Comparison of ENCODE assay signal across 1 cellular context in the genomic region with DNA sequence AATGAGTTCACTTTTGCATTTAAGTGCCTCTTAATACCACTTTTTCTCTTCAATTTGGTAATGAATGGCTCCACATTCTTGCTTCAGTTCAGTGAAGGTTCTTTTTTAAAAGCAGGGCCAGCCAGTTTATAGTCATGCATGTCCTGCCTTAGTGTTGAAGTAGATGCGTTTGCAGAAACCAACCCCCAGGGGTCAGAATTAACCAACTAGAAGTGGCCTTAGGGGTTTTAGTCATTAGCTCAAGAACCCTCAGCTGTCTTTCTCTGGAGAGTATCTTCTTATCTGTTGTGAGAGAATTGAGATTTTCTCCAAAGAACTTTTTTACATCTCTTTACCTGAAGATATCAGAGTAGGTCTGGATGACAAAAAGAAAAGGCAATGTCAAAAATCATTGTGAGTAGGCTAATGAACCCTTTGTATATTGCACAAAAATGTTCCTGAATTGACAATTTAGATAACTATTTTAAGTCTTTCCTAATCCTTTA.
A peak's percentile ranks its signal among the peaks of the same experiment; 100 is the strongest.
TF ChIP-seq lines count a peak whose summit lies in the region.

No MANE protein-coding gene starts in this region.

TF ChIP-seq in K562, 482 proteins besides CTCF, POLR2A, EP300 and RAD21 (continued from another document and continues in another):
- TF ChIP-seq ZNF695 (CRISPR knock-in tag; IDR thresholded peaks at IDR 0.05) (no peak), TRIM28 (IDR thresholded peaks at IDR 0.05) (peak; percentile 44; the same call in 1 of the 2 replicates), ZNF79 (CRISPR knock-in tag; IDR thresholded peaks at IDR 0.05; ENCODE audit: low read depth) (0 out of 2 replicates have a peak, but pooled peaks have one; percentile 24), SIN3A (IDR thresholded peaks at IDR 0.05; ENCODE audit: borderline replicate concordance in 2 of 2, control insufficient read depth in 1 of 2, low read depth in 2 of 2, low read length in 2 of 2) (no peak), PHTF2 (CRISPR knock-in tag; IDR thresholded peaks at IDR 0.05) (no peak), NBN (IDR thresholded peaks at IDR 0.05; ENCODE audit: low read depth) (peak; percentile 93), C11orf30 (IDR thresholded peaks at IDR 0.05; ENCODE audit: low read depth) (peak; percentile 22; the same call in 1 of the 2 replicates), KDM1A (IDR thresholded peaks at IDR 0.05) (peak in 1 of 2 experiments; percentile 30; a peak in 1 of 4 replicates), GTF2A2 (tag; IDR thresholded peaks at IDR 0.05) (no peak), MTA3 (IDR thresholded peaks at IDR 0.05; ENCODE audit: borderline replicate concordance) (no peak), EWSR1 (IDR thresholded peaks at IDR 0.05; ENCODE audit: borderline replicate concordance, low read depth, partially characterized antibody) (no peak), NFXL1 (CRISPR knock-in tag; IDR thresholded peaks at IDR 0.05) (no peak), ZNF197 (CRISPR knock-in tag; IDR thresholded peaks at IDR 0.05; ENCODE audit: low read depth) (no peak), PPARD (CRISPR knock-in tag; IDR thresholded peaks at IDR 0.05) (no peak), TOE1 (IDR thresholded peaks at IDR 0.05; ENCODE audit: borderline replicate concordance) (peak; percentile 55; the same call in 1 of the 2 replicates), TOE1 (CRISPR knock-in tag; IDR thresholded peaks at IDR 0.05; ENCODE audit: borderline replicate concordance, low read depth) (no peak), ZBTB1 (CRISPR knock-in tag; IDR thresholded peaks at IDR 0.05; ENCODE audit: borderline replicate concordance, low read depth) (no peak), CSDE1 (IDR thresholded peaks at IDR 0.05) (no peak), CCNT2 (IDR thresholded peaks at IDR 0.05; ENCODE audit: borderline replicate concordance, extremely low read depth, insufficient read length, low read depth, low read length) (no peak), FOXM1 (IDR thresholded peaks at IDR 0.05; ENCODE audit: low read depth) (0 out of 2 replicates have a peak, but pooled peaks have one; percentile 13), FOXM1 (CRISPR knock-in tag; IDR thresholded peaks at IDR 0.05; ENCODE audit: low read depth) (no peak), BCOR (IDR thresholded peaks at IDR 0.05) (no peak), CBX3 (IDR thresholded peaks at IDR 0.05; ENCODE audit: borderline replicate concordance in 1 of 2, low read length in 2 of 2) (peak in 1 of 2 experiments; percentile 82; a peak in 1 of 3 replicates), RAD51 (IDR thresholded peaks at IDR 0.05; ENCODE audit: borderline replicate concordance, low read depth) (no peak), MYBL2 (IDR thresholded peaks at IDR 0.05; ENCODE audit: low read depth) (no peak), MYBL2 (CRISPR knock-in tag; IDR thresholded peaks at IDR 0.05; ENCODE audit: borderline replicate concordance) (no peak), ETS2 (tag; IDR thresholded peaks at IDR 0.05; ENCODE audit: borderline replicate concordance, poor library complexity, severe bottlenecking) (no peak), STAT5A (IDR thresholded peaks at IDR 0.05; ENCODE audit: borderline replicate concordance, low read length) (peak; percentile 17; the same call in 1 of the 2 replicates), HCFC1 (IDR thresholded peaks at IDR 0.05; ENCODE audit: low read depth, low read length) (no peak)
- TF ChIP-seq, protein P1, sequence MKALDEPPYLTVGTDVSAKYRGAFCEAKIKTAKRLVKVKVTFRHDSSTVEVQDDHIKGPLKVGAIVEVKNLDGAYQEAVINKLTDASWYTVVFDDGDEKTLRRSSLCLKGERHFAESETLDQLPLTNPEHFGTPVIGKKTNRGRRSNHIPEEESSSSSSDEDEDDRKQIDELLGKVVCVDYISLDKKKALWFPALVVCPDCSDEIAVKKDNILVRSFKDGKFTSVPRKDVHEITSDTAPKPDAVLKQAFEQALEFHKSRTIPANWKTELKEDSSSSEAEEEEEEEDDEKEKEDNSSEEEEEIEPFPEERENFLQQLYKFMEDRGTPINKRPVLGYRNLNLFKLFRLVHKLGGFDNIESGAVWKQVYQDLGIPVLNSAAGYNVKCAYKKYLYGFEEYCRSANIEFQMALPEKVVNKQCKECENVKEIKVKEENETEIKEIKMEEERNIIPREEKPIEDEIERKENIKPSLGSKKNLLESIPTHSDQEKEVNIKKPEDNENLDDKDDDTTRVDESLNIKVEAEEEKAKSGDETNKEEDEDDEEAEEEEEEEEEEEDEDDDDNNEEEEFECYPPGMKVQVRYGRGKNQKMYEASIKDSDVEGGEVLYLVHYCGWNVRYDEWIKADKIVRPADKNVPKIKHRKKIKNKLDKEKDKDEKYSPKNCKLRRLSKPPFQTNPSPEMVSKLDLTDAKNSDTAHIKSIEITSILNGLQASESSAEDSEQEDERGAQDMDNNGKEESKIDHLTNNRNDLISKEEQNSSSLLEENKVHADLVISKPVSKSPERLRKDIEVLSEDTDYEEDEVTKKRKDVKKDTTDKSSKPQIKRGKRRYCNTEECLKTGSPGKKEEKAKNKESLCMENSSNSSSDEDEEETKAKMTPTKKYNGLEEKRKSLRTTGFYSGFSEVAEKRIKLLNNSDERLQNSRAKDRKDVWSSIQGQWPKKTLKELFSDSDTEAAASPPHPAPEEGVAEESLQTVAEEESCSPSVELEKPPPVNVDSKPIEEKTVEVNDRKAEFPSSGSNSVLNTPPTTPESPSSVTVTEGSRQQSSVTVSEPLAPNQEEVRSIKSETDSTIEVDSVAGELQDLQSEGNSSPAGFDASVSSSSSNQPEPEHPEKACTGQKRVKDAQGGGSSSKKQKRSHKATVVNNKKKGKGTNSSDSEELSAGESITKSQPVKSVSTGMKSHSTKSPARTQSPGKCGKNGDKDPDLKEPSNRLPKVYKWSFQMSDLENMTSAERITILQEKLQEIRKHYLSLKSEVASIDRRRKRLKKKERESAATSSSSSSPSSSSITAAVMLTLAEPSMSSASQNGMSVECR (CRISPR knock-in tag; IDR thresholded peaks at IDR 0.05) = no peak
- TF ChIP-seq, protein P2, sequence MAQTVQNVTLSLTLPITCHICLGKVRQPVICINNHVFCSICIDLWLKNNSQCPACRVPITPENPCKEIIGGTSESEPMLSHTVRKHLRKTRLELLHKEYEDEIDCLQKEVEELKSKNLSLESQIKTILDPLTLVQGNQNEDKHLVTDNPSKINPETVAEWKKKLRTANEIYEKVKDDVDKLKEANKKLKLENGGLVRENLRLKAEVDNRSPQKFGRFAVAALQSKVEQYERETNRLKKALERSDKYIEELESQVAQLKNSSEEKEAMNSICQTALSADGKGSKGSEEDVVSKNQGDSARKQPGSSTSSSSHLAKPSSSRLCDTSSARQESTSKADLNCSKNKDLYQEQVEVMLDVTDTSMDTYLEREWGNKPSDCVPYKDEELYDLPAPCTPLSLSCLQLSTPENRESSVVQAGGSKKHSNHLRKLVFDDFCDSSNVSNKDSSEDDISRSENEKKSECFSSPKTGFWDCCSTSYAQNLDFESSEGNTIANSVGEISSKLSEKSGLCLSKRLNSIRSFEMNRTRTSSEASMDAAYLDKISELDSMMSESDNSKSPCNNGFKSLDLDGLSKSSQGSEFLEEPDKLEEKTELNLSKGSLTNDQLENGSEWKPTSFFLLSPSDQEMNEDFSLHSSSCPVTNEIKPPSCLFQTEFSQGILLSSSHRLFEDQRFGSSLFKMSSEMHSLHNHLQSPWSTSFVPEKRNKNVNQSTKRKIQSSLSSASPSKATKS (CRISPR knock-in tag; IDR thresholded peaks at IDR 0.05) = no peak
- TF ChIP-seq, protein P3, sequence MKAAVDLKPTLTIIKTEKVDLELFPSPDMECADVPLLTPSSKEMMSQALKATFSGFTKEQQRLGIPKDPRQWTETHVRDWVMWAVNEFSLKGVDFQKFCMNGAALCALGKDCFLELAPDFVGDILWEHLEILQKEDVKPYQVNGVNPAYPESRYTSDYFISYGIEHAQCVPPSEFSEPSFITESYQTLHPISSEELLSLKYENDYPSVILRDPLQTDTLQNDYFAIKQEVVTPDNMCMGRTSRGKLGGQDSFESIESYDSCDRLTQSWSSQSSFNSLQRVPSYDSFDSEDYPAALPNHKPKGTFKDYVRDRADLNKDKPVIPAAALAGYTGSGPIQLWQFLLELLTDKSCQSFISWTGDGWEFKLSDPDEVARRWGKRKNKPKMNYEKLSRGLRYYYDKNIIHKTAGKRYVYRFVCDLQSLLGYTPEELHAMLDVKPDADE (conservative IDR thresholded peaks at IDR 0.05; ENCODE audit: control insufficient read depth, low read depth, low read length) = no peak
- TF ChIP-seq, protein P4, sequence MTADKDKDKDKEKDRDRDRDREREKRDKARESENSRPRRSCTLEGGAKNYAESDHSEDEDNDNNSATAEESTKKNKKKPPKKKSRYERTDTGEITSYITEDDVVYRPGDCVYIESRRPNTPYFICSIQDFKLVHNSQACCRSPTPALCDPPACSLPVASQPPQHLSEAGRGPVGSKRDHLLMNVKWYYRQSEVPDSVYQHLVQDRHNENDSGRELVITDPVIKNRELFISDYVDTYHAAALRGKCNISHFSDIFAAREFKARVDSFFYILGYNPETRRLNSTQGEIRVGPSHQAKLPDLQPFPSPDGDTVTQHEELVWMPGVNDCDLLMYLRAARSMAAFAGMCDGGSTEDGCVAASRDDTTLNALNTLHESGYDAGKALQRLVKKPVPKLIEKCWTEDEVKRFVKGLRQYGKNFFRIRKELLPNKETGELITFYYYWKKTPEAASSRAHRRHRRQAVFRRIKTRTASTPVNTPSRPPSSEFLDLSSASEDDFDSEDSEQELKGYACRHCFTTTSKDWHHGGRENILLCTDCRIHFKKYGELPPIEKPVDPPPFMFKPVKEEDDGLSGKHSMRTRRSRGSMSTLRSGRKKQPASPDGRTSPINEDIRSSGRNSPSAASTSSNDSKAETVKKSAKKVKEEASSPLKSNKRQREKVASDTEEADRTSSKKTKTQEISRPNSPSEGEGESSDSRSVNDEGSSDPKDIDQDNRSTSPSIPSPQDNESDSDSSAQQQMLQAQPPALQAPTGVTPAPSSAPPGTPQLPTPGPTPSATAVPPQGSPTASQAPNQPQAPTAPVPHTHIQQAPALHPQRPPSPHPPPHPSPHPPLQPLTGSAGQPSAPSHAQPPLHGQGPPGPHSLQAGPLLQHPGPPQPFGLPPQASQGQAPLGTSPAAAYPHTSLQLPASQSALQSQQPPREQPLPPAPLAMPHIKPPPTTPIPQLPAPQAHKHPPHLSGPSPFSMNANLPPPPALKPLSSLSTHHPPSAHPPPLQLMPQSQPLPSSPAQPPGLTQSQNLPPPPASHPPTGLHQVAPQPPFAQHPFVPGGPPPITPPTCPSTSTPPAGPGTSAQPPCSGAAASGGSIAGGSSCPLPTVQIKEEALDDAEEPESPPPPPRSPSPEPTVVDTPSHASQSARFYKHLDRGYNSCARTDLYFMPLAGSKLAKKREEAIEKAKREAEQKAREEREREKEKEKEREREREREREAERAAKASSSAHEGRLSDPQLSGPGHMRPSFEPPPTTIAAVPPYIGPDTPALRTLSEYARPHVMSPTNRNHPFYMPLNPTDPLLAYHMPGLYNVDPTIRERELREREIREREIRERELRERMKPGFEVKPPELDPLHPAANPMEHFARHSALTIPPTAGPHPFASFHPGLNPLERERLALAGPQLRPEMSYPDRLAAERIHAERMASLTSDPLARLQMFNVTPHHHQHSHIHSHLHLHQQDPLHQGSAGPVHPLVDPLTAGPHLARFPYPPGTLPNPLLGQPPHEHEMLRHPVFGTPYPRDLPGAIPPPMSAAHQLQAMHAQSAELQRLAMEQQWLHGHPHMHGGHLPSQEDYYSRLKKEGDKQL (CRISPR knock-in tag; IDR thresholded peaks at IDR 0.05; ENCODE audit: borderline replicate concordance) = no peak
- TF ChIP-seq, protein P5, sequence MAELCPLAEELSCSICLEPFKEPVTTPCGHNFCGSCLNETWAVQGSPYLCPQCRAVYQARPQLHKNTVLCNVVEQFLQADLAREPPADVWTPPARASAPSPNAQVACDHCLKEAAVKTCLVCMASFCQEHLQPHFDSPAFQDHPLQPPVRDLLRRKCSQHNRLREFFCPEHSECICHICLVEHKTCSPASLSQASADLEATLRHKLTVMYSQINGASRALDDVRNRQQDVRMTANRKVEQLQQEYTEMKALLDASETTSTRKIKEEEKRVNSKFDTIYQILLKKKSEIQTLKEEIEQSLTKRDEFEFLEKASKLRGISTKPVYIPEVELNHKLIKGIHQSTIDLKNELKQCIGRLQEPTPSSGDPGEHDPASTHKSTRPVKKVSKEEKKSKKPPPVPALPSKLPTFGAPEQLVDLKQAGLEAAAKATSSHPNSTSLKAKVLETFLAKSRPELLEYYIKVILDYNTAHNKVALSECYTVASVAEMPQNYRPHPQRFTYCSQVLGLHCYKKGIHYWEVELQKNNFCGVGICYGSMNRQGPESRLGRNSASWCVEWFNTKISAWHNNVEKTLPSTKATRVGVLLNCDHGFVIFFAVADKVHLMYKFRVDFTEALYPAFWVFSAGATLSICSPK (IDR thresholded peaks at IDR 0.05; ENCODE audit: borderline replicate concordance) = no peak
- TF ChIP-seq, protein P6, sequence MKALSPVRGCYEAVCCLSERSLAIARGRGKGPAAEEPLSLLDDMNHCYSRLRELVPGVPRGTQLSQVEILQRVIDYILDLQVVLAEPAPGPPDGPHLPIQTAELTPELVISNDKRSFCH (CRISPR knock-in tag; IDR thresholded peaks at IDR 0.05) = no peak
- TF ChIP-seq, protein P6 (tag; IDR thresholded peaks at IDR 0.05) = no peak
